In genomic region chr10:16437540-16437894, GRCh38 we compare ENCODE assay signal across 9 cellular contexts. TPM values are rescaled to one million over a fixed set of nuclear protein-coding genes. Genes with fewer than 3 reads are reported as not detected.
DNase-seq lines count a peak whose midpoint lies in the region; TF ChIP-seq lines count a peak whose summit lies in the region.
"Had no signal": no experiment of that assay in that cellular context is flagged by ENCODE, and none has a peak within 500 bp of the region (broad histone marks: within the 10 kb centered on the region; RNA-seq: fewer than 3 reads in every experiment).

No MANE protein-coding gene starts in this region.

- H3K27ac ChIP-seq in HUES6 (ENCODE audit: low read depth, low read length) (no peak overlapping the region), mammary epithelial cell (ENCODE audit: insufficient read depth, low read depth, low read length) (no peak overlapping the region), muscle layer of duodenum (ENCODE audit: low read length) (peak overlapping the region; percentile 69)

- WGBS in mammary epithelial cell (ENCODE audit: low coverage, missing lambda C conversion rate): 97% methylated on average over 5 of the region's 5 CpGs

- H3K4me3 ChIP-seq in AG04449 (ENCODE audit: low read depth, low read length): peak overlapping the region; percentile 66
- H3K4me3 ChIP-seq in HUES6 (ENCODE audit: low read depth, low read length): peak overlapping the region; percentile 61
- peak overlapping the region; percentile 64 to 72 (median 70) for H3K4me3 ChIP-seq in mammary epithelial cell (replicated peaks in 1 of 3; ENCODE audit: insufficient read depth in 1 of 3, low read depth in 2 of 3, low read length in 3 of 3)
- peak overlapping the region; percentile 67 to 72 for H3K4me3 ChIP-seq in muscle layer of duodenum (ENCODE audit: low read depth in 1 of 2, low read length in 2 of 2)

- CTCF ChIA-PET in AG04449 (lab: Yijun Ruan, JAX) (interaction anchor here (1.6 kb wide), 1 partner anchor 536 kb away, joined by 6 read pairs; no protein-coding TSS in a partner anchor), mammary epithelial cell (lab: Charles Lee; ENCODE audit: low non-redundant PET) (interaction anchor here (0.6 kb wide), 1 partner anchor 108 kb away, joined by 6 read pairs; no protein-coding TSS in a partner anchor), GM10248 (lab: Yijun Ruan, JAX) (interaction anchor here (0.8 to 1.4 kb wide), 2 partner anchors 10 to 83 kb away, joined by 3 read pairs; no protein-coding TSS in a partner anchor)

- DNase-seq in AG04449 (ENCODE audit: low read depth, low spot score): no peak
- no peak for DNase-seq in mammary epithelial cell
- no peak for DNase-seq in GM10248 (ENCODE audit: extremely low spot score)
- no peak for DNase-seq in NCI-H1694 treated with DMSO at 0.1 percent for 48 hours (lab: John Stamatoyannopoulos, UW)
- no peak for DNase-seq in NCI-H446 treated with DMSO at 0.1 percent for 48 hours (lab: John Stamatoyannopoulos, UW)
- DNase-seq in C1 segment of cervical spinal cord (lab: John Stamatoyannopoulos, UW): no peak
- DNase-seq: NCI-H1930 had no signal

- intact Hi-C loops in mammary epithelial cell (cut with micrococcal nuclease): loop anchor here (5.0 to 10.0 kb wide), 2 partner anchors 250 to 573 kb away; partner anchors contain the start of gene MINDY3

- H3K79me2 ChIP-seq in mammary epithelial cell (ENCODE audit: insufficient read depth, low read length): peaks cover 24% of the 10 kb centered on the region

- in situ Hi-C loops in mammary epithelial cell (cut with MboI; ENCODE audit: low sequenced_read_pairs in 2 of 2): no loop called here

- peak overlapping the region; percentile 98 for H3K4me2 ChIP-seq in mammary epithelial cell (ENCODE audit: insufficient read depth, low read depth, low read length)

- H4K20me1 ChIP-seq in mammary epithelial cell (ENCODE audit: insufficient read depth, low read length): no peaks in the 10 kb centered on the region

- peak overlapping the region; percentile 75 for H3K9ac ChIP-seq in HUES6 (ENCODE audit: low read length)
- H3K9ac ChIP-seq in mammary epithelial cell (ENCODE audit: insufficient read depth, low read length): no peak overlapping the region

- 0 out of 2 replicates have a peak, but pooled peaks cover 2% of the 10 kb centered on the region for H3K27me3 ChIP-seq in HUES6 (ENCODE audit: control insufficient read depth, insufficient read depth, low read length)
- no peaks in the 10 kb centered on the region for H3K27me3 ChIP-seq in mammary epithelial cell (ENCODE audit: insufficient read depth, low read length)
- H3K27me3 ChIP-seq in muscle layer of duodenum (ENCODE audit: low read depth, low read length): no peaks in the 10 kb centered on the region

- H2AFZ ChIP-seq in mammary epithelial cell (ENCODE audit: low read depth, low read length): peak overlapping the region; percentile 97

- dilution Hi-C loops in mammary epithelial cell (cut with HindIII; ENCODE audit: low sequenced_read_pairs): no loop called here

- peaks cover 22% of the 10 kb centered on the region for H3K4me1 ChIP-seq in HUES6 (ENCODE audit: control insufficient read depth, insufficient read depth, low read length)
- peaks cover 33% of the 10 kb centered on the region for H3K4me1 ChIP-seq in mammary epithelial cell (ENCODE audit: insufficient read depth, low read length)
- peaks cover 0 to 6% of the 10 kb centered on the region in 2 donors for H3K4me1 ChIP-seq in muscle layer of duodenum (ENCODE audit: control insufficient read depth in 1 of 2, insufficient read depth in 2 of 2, low read length in 2 of 2)

- no TSS peak for BruUV-seq in mammary epithelial cell (replicated peaks; lab: Mats Ljungman, UMichigan)

- POLR2A ChIA-PET in AG04449 (lab: Yijun Ruan, JAX) (interaction anchor here (0.6 kb wide), 1 partner anchor 1594 kb away, joined by 4 read pairs; no protein-coding TSS in a partner anchor), GM10248 (lab: Yijun Ruan, JAX) (no interaction called here)

- H3K36me3 ChIP-seq in HUES6 (ENCODE audit: control insufficient read depth, insufficient read depth, low read length) (0 out of 2 replicates have a peak, but pooled peaks cover 3% of the 10 kb centered on the region), mammary epithelial cell (ENCODE audit: insufficient read depth, low read length) (no peaks in the 10 kb centered on the region), muscle layer of duodenum (ENCODE audit: control insufficient read depth in 1 of 2, insufficient read depth in 2 of 2, low read length in 2 of 2) (no peaks in the 10 kb centered on the region)

- no peaks in the 10 kb centered on the region for H3K9me3 ChIP-seq in HUES6 (ENCODE audit: control insufficient read depth, insufficient read depth, low read depth, low read length)
- no peaks in the 10 kb centered on the region for H3K9me3 ChIP-seq in mammary epithelial cell (replicated peaks; ENCODE audit: insufficient read depth, low read length)
- no peaks in the 10 kb centered on the region for H3K9me3 ChIP-seq in muscle layer of duodenum (ENCODE audit: control insufficient read depth in 1 of 2, low read length in 2 of 2)

- no peak for TF ChIP-seq CTCF in AG04449 (IDR thresholded peaks at IDR 0.05; ENCODE audit: insufficient read depth, low read length, missing control alignments)
- TF ChIP-seq CTCF in mammary epithelial cell (conservative IDR thresholded peaks at IDR 0.05 in 1 of 2, IDR thresholded peaks at IDR 0.05 in 1 of 2; ENCODE audit: extremely low read depth in 1 of 2, insufficient read depth in 1 of 2, low read depth in 1 of 2, low read length in 2 of 2): no peak
- TF ChIP-seq CTCF in GM10248 (IDR thresholded peaks at IDR 0.05; ENCODE audit: control extremely low read depth, extremely low read depth, low read depth, missing control alignments): no peak

RNA-seq across cellular contexts. Expression of gene PTER, which starts 0.7 kb away (rescaled TPM):
- 10 to 100 TPM; 14.8 to 35.5 TPM for total RNA-seq in mammary epithelial cell
- polyA plus RNA-seq in mammary epithelial cell: 7.1 TPM
- 5.2 TPM for polyA minus RNA-seq in mammary epithelial cell
